ENCODE assay signal across 25 cellular contexts in genomic region chr5:118960557-118960956, GRCh38.
"Had no signal": no experiment of that assay in that cellular context is flagged by ENCODE, and none has a peak within 500 bp of the region (broad histone marks: within the 10 kb centered on the region; RNA-seq: fewer than 3 reads in every experiment).

No MANE protein-coding gene starts in this region.

- H3K9ac ChIP-seq: neural progenitor cell, parathyroid adenoma had no signal

- H2AFZ ChIP-seq: neural progenitor cell, parathyroid adenoma had no signal

- H3K4me2 ChIP-seq: neural progenitor cell had no signal

- DNase-seq: natural killer cell; occipital lobe; ovary; posterior cingulate gyrus; psoas muscle; right cardiac atrium; right lobe of liver; sigmoid colon; small intestine; stimulated activated CD4-positive, alpha-beta T cell treated with anti-CD3 and anti-CD28 coated beads, Interleukin-15, amount 100 ng/mL, for 24 hours; stimulated activated CD4-positive, alpha-beta T cell treated with anti-CD3 and anti-CD28 coated beads, Interleukin-2, amount 100 ng/mL, for 24 hours; stimulated activated CD4-positive, alpha-beta T cell treated with anti-CD3 and anti-CD28 coated beads, Interleukin-2, amount 100 ng/mL, for 48 hours; stimulated activated CD4-positive, alpha-beta T cell treated with anti-CD3 and anti-CD28 coated beads, Interleukin-4, amount 100 ng/mL, for 24 hours; stimulated activated naive B cell treated with anti-CD40 and anti-IgM and Interleukin-4, amounts not matched to agents 10 μg/mL and 1 μg/mL and 100 μg/mL, for 72 hours; stimulated activated naive CD4-positive, alpha-beta T cell treated with Interleukin-2 at 50 U/mL for 16 hours; stomach; thyroid gland; trophoblast cell; upper lobe of left lung; uterus had no signal

- H3K79me2 ChIP-seq: parathyroid adenoma had no signal

- H3K9me3 ChIP-seq: ovary, right lobe of liver, sigmoid colon, stomach, thoracic aorta, thyroid gland, upper lobe of left lung, uterus had no signal

- H3K27me3 ChIP-seq: neural progenitor cell, ovary, right lobe of liver, sigmoid colon, stomach, thyroid gland, tibial nerve, upper lobe of left lung, uterus had no signal

- H3K4me3 ChIP-seq: neural progenitor cell, ovary, psoas muscle, right lobe of liver, sigmoid colon, stomach, thoracic aorta, thyroid gland, tibial nerve, upper lobe of left lung, uterus had no signal

- H3K36me3 ChIP-seq: neural progenitor cell, ovary, right lobe of liver, sigmoid colon, stomach, thoracic aorta, thyroid gland, tibial nerve, upper lobe of left lung, uterus had no signal

- H3K4me1 ChIP-seq: neural progenitor cell, parathyroid adenoma, right lobe of liver, sigmoid colon, stomach, thyroid gland, tibial nerve, uterus had no signal

- ATAC-seq: natural killer cell; psoas muscle; right cardiac atrium; right lobe of liver; stimulated activated effector memory CD8-positive, alpha-beta T cell treated with anti-CD3 and anti-CD28 coated beads, Interleukin-12 subunit alpha, Interleukin-12 subunit beta, amount 100 ng/mL, for 72 hours; stimulated activated naive B cell treated with anti-CD40 and anti-IgM and Interleukin-4, amounts not matched to agents 10 μg/mL and 1 μg/mL and 100 μg/mL, for 72 hours had no signal

- H3K27ac ChIP-seq: neural progenitor cell, ovary, parathyroid adenoma, psoas muscle, right lobe of liver, sigmoid colon, stomach, thoracic aorta, thyroid gland, tibial nerve, upper lobe of left lung, uterus had no signal
